10 cellular contexts compared by ENCODE assay signal in the genomic region with DNA sequence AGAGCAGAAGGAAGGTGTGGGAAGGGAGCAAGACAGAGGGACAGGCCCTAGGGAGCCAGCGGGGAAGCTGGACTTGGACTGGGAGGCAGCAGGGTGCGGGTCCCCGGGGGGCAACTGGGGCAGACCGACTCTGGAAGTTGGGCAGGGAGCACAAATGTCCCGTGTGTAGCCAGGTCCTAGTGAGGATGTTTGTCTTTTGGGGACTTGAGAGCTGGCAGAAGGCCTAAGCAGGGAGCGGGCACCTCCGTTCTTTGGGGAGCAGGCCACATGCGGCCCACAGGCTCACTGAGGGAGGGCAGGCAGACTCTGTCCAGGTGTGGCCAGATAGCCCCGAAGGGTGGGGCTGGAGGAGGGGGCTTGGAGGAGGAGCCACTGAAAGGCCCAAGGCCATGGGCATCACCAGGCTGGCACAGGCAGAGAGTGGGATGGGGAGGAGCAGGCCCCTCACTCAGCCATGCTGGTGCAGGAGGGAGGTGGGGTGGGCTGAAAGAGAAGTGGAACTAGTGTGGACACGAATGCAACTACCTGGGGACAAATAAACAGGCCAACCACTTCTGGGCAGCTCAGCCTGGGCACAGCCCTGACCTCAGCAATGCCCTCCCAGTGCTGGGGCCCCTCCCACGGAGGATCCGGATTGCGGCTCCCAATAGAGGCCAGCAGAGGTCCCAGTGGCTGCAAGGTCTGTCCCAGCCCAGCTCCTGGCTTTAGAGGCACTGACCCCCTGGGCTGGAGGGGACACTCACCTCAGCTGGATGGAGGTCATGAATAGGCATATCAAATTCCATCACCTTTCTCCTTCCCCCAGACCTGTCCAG. TPM values are rescaled to one million over a fixed set of nuclear protein-coding genes. Genes with fewer than 3 reads are reported as not detected.
A peak's percentile ranks its signal among the peaks of the same experiment; 100 is the strongest.
DNase-seq lines count a peak whose midpoint lies in the region; ATAC-seq and TF ChIP-seq lines count a peak whose summit lies in the region.
"Had no signal": no experiment of that assay in that cellular context is flagged by ENCODE, and none has a peak within 500 bp of the region (broad histone marks: within the 10 kb centered on the region; RNA-seq: fewer than 3 reads in every experiment).

No MANE protein-coding gene starts in this region.

- no peaks in the 10 kb centered on the region for H3K9me3 ChIP-seq in CD8-positive, alpha-beta memory T cell (ENCODE audit: low read length)

- no peaks in the 10 kb centered on the region for H3K9me3 Mint-ChIP-seq in CD8-positive, alpha-beta memory T cell
- no peaks in the 10 kb centered on the region for H3K9me3 Mint-ChIP-seq in activated T-cell treated with anti-CD3 and anti-CD28 coated beads, Interleukin-2, amount 50 U/mL, for 24 hours

- intact Hi-C loops in left cardiac atrium (cut with DNase I), result loop anchor here in 1 of 2 donors (10.0 kb wide), 1 partner anchor 56 kb away; a partner anchor contains a TSS

- peak; percentile 58 for ATAC-seq in SK-N-SH treated with all-trans-retinoic acid at 6 μM for 48 hours
- peak in 1 of 2 donors; percentile 4 for ATAC-seq in left cardiac atrium
- no peak for ATAC-seq in HG03565 (IDR thresholded peaks at IDR 0.05; ENCODE audit: unreplicated experiment)

- peaks cover 32 to 33% of the 10 kb centered on the region in 2 donors for H3K27me3 Mint-ChIP-seq in CD8-positive, alpha-beta memory T cell
- peaks cover 39% of the 10 kb centered on the region for H3K27me3 Mint-ChIP-seq in activated T-cell treated with anti-CD3 and anti-CD28 coated beads, Interleukin-2, amount 50 U/mL, for 24 hours

- peak overlapping the region; percentile 33 to 75 (median 45) for H3K4me3 Mint-ChIP-seq in CD8-positive, alpha-beta memory T cell
- no peak overlapping the region for H3K4me3 Mint-ChIP-seq in activated T-cell treated with anti-CD3 and anti-CD28 coated beads, Interleukin-2, amount 50 U/mL, for 24 hours

- peaks cover 13% of the 10 kb centered on the region for H3K4me1 ChIP-seq in CD8-positive, alpha-beta memory T cell (ENCODE audit: insufficient read depth, low read length)
- peaks cover 11% of the 10 kb centered on the region for H3K4me1 ChIP-seq in rectal smooth muscle tissue (ENCODE audit: control insufficient read depth, insufficient read depth, low read length)

- peak overlapping the region; percentile 21 for H3K9ac ChIP-seq in rectal smooth muscle tissue (ENCODE audit: low read length)

- CTCF ChIA-PET in CD8-positive, alpha-beta memory T cell (lab: Charles Lee), result no interaction called here

- peaks cover 35% of the 10 kb centered on the region for H3K27me3 ChIP-seq in CD8-positive, alpha-beta memory T cell (ENCODE audit: insufficient read depth, low read length, poor library complexity, severe bottlenecking)
- peaks cover 2% of the 10 kb centered on the region for H3K27me3 ChIP-seq in rectal smooth muscle tissue (ENCODE audit: control insufficient read depth, insufficient read depth, low read length)

- peaks cover 2 to 16% (median 3%) of the 10 kb centered on the region in 3 donors for H3K36me3 Mint-ChIP-seq in CD8-positive, alpha-beta memory T cell
- H3K36me3 Mint-ChIP-seq in activated T-cell treated with anti-CD3 and anti-CD28 coated beads, Interleukin-2, amount 50 U/mL, for 24 hours (ENCODE audit: low read depth), result peaks cover 9% of the 10 kb centered on the region

- POLR2A ChIA-PET in CD8-positive, alpha-beta memory T cell (lab: Charles Lee), result no interaction called here

- H3K4me1 Mint-ChIP-seq in CD8-positive, alpha-beta memory T cell, result peaks cover 11 to 20% (median 13%) of the 10 kb centered on the region in 3 donors
- H3K4me1 Mint-ChIP-seq in activated T-cell treated with anti-CD3 and anti-CD28 coated beads, Interleukin-2, amount 50 U/mL, for 24 hours (ENCODE audit: low read depth), result peaks cover 13% of the 10 kb centered on the region

- no peaks in the 10 kb centered on the region for H3K36me3 ChIP-seq in CD8-positive, alpha-beta memory T cell (ENCODE audit: insufficient read depth, low read length)
- peaks cover 6% of the 10 kb centered on the region for H3K36me3 ChIP-seq in rectal smooth muscle tissue (ENCODE audit: control insufficient read depth, insufficient read depth, low read length)

- DNase-seq in CD8-positive, alpha-beta memory T cell, result peak in 1 of 5 donors; percentile 33
- DNase-seq in left cardiac atrium (peak; percentile 18), NCI-H2171 treated with DMSO at 0.1 percent for 48 hours (lab: John Stamatoyannopoulos, UW) (no peak)
- DNase-seq in activated T-cell treated with anti-CD3 and anti-CD28 coated beads, Interleukin-2, amount 50 U/mL, for 24 hours, result no peak
- no peak for DNase-seq in effector CD8-positive, alpha-beta T cell (lab: John Stamatoyannopoulos, UW)
- DNase-seq: activated gamma-delta T cell, OCI-M1 had no signal

- no peak overlapping the region for H3K27ac ChIP-seq in CD8-positive, alpha-beta memory T cell (ENCODE audit: low read depth, low read length)
- peak overlapping the region; percentile 77 for H3K27ac ChIP-seq in rectal smooth muscle tissue (ENCODE audit: low read depth, low read length)

- H3K4me3 ChIP-seq in CD8-positive, alpha-beta memory T cell (ENCODE audit: low read length), result no peak overlapping the region
- peak overlapping the region; percentile 48 for H3K4me3 ChIP-seq in rectal smooth muscle tissue (ENCODE audit: low read length)

- peak overlapping the region in 3 of 8 donors; percentile 5 to 68 (median 22) for H3K27ac Mint-ChIP-seq in CD8-positive, alpha-beta memory T cell
- no peak overlapping the region for H3K27ac Mint-ChIP-seq in activated T-cell treated with anti-CD3 and anti-CD28 coated beads, Interleukin-2, amount 50 U/mL, for 24 hours

TF ChIP-seq in SK-N-SH treated with all-trans-retinoic acid at 6 μM for 48 hours, 23 proteins besides CTCF, POLR2A, EP300 and RAD21:
- TF ChIP-seq ZC3H10 (CRISPR knock-in tag; IDR thresholded peaks at IDR 0.05), result no peak

RNA-seq across cellular contexts. Expression of a gene that starts 1.3 kb away (rescaled TPM):
- total RNA-seq in CD8-positive, alpha-beta memory T cell, result under 1 TPM; 0.31 to 0.50 TPM
- polyA plus RNA-seq in CD8-positive, alpha-beta memory T cell, result 1.5 TPM
- 1 to 10 TPM; 3.2 to 8.3 TPM for total RNA-seq in left cardiac atrium

RNA-seq across cellular contexts. Expression of a gene that starts 44.9 kb away (rescaled TPM):
- 10 to 100 TPM; 12.3 to 15.3 TPM for total RNA-seq in CD8-positive, alpha-beta memory T cell
- polyA plus RNA-seq in CD8-positive, alpha-beta memory T cell, result 13.0 TPM
- total RNA-seq in left cardiac atrium, result 1 to 10 TPM; 3.9 to 6.5 TPM

RNA-seq across cellular contexts. Expression of a gene that starts 56.7 kb away (rescaled TPM):
- 10 to 100 TPM; 17.2 to 17.6 TPM for total RNA-seq in CD8-positive, alpha-beta memory T cell
- polyA plus RNA-seq in CD8-positive, alpha-beta memory T cell, result 25.4 TPM
- total RNA-seq in left cardiac atrium, result 10 to 100 TPM; 18.7 to 19.6 TPM
